ENCODE assay signal across 22 cellular contexts in genomic region chr18:49625021-49625691, GRCh38.
DNase-seq lines count a peak whose midpoint lies in the region; TF ChIP-seq lines count a peak whose summit lies in the region.
"Had no signal": no experiment of that assay in that cellular context is flagged by ENCODE, and none has a peak within 500 bp of the region (broad histone marks: within the 10 kb centered on the region; RNA-seq: fewer than 3 reads in every experiment).

No MANE protein-coding gene starts in this region.

- H3K4me1 Mint-ChIP-seq in nephron, result peaks cover 51% of the 10 kb centered on the region
- H3K4me1 Mint-ChIP-seq: naive B cell had no signal

- no peaks in the 10 kb centered on the region for H3K36me3 Mint-ChIP-seq in nephron (ENCODE audit: low read depth)
- H3K36me3 Mint-ChIP-seq: naive B cell had no signal

- TF ChIP-seq CTCF in foreskin fibroblast (IDR thresholded peaks at IDR 0.05; ENCODE audit: low read depth, low read length), result no peak
- TF ChIP-seq CTCF in nephron (IDR thresholded peaks at IDR 0.05; ENCODE audit: unreplicated experiment in 3 of 3), result no peak

- no peak overlapping the region for H3K4me3 Mint-ChIP-seq in nephron
- H3K4me3 Mint-ChIP-seq: activated T-cell treated with anti-CD3 and anti-CD28 coated beads, Interleukin-2, amount 50 U/mL, for 24 hours; naive B cell had no signal

- H3K27me3 Mint-ChIP-seq in nephron (ENCODE audit: low read depth), result peaks cover 6% of the 10 kb centered on the region

- no peaks in the 10 kb centered on the region for H3K9me3 Mint-ChIP-seq in nephron
- H3K9me3 Mint-ChIP-seq: activated T-cell treated with anti-CD3 and anti-CD28 coated beads, Interleukin-2, amount 50 U/mL, for 24 hours had no signal

- DNase-seq in Daoy (ENCODE audit: low read depth), result peak; percentile 54
- peak; percentile 28 for DNase-seq in RPMI7951 (ENCODE audit: low read depth)
- peak; percentile 49 to 54 for DNase-seq in foreskin fibroblast
- DNase-seq in D341Med (ENCODE audit: low spot score), result no peak
- DNase-seq in NCI-H446 (lab: John Stamatoyannopoulos, UW), result no peak
- DNase-seq in KBM-7, result no peak
- no peak for DNase-seq in ACHN
- DNase-seq: activated naive CD4-positive, alpha-beta T cell treated with Interleukin-2 at 50 U/mL for 16 hours; activated T-cell treated with anti-CD3 and anti-CD28 coated beads, Interleukin-2, amount 50 U/mL, for 24 hours; amygdala; foreskin melanocyte; GF-D8; kidney; MV-4-11; naive B cell; NCI-H187 treated with DMSO at 0.1 percent for 48 hours; NCI-H2227 treated with DMSO at 0.1 percent for 48 hours; NCI-H774; ovary; SHP77 treated with DMSO at 0.1 percent for 48 hours; uterus had no signal

- in situ Hi-C loops in KBM-7 (cut with MboI; ENCODE audit: low pct_unique_long_range_greater_than_20kb, low sequenced_read_pairs), result no loop called here
- in situ Hi-C loops in ACHN (cut with HindIII; ENCODE audit: low pct_ligation_motif_present, low pct_unique_long_range_greater_than_20kb, low sequenced_read_pairs), result no loop called here

- H3K27ac Mint-ChIP-seq in nephron, result peak overlapping the region; percentile 56 to 80 (median 77)
- H3K27ac Mint-ChIP-seq: activated T-cell treated with anti-CD3 and anti-CD28 coated beads, Interleukin-2, amount 50 U/mL, for 24 hours had no signal

- no peak overlapping the region for H3K4me3 ChIP-seq in foreskin fibroblast (ENCODE audit: low read depth in 1 of 2, low read length in 2 of 2)
- H3K4me3 ChIP-seq: ovary, uterus had no signal

Comparison
In these comparisons a context has a peak if more than half of its experiments do, and no peak if none do; other contexts are left out.
1. DNase-seq: peak in Daoy (single experiment), RPMI7951 (single experiment) and foreskin fibroblast (2 of 2); none in D341Med (single experiment), NCI-H446 (0 of 2), KBM-7 (single experiment) and ACHN (single experiment).